1 cellular context compared by ENCODE assay signal in the genomic region with DNA sequence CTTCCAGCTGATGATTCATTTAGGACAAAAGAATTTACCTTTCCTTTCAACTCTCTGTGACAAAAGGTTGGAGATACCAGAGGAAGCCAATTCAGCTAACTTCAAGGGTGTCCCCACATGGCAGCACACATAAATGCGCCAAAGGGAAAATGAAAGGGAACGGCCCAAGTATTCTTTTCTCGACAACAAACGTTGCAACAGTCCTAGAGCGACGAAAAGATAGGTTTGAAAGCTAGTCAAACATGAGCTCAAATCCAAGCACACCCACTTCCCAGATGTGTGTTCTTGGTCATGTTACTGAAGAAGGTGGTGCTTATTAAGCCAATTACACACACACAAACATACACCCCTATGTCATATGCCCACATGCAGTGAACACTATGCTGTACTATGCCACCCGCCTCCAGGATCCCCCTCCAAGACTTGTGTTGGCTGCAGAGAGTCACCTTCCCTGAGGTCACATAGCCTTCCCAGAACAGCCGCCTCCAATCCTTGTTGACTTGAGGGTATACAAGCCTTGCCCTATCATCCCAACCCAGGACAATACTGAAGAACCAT.
TF ChIP-seq lines count a peak whose summit lies in the region.

No MANE protein-coding gene starts in this region.

TF ChIP-seq in HepG2, 621 proteins besides CTCF, POLR2A, EP300 and RAD21:
- TF ChIP-seq KLF13 (CRISPR knock-in tag; IDR thresholded peaks at IDR 0.05) (no peak), ZNF816 (CRISPR knock-in tag; IDR thresholded peaks at IDR 0.05; ENCODE audit: borderline replicate concordance) (no peak), HOXA9 (CRISPR knock-in tag; IDR thresholded peaks at IDR 0.05; ENCODE audit: borderline replicate concordance) (no peak), CREM (IDR thresholded peaks at IDR 0.05) (no peak), CREM (CRISPR knock-in tag; IDR thresholded peaks at IDR 0.05) (no peak), ZNF256 (CRISPR knock-in tag; conservative IDR thresholded peaks at IDR 0.05) (no peak), ZNF547 (CRISPR knock-in tag; IDR thresholded peaks at IDR 0.05) (no peak), ZBTB33 (CRISPR knock-in tag; IDR thresholded peaks at IDR 0.05) (peak; percentile 85), ZBTB38 (CRISPR knock-in tag; IDR thresholded peaks at IDR 0.05) (peak; percentile 35; the same call in 1 of the 2 replicates), SSRP1 (CRISPR knock-in tag; IDR thresholded peaks at IDR 0.05) (no peak)
TF ChIP-seq in HepG2: peak in this region for 2.
